Comparison of ENCODE assay signal across 8 cellular contexts in the genomic region with DNA sequence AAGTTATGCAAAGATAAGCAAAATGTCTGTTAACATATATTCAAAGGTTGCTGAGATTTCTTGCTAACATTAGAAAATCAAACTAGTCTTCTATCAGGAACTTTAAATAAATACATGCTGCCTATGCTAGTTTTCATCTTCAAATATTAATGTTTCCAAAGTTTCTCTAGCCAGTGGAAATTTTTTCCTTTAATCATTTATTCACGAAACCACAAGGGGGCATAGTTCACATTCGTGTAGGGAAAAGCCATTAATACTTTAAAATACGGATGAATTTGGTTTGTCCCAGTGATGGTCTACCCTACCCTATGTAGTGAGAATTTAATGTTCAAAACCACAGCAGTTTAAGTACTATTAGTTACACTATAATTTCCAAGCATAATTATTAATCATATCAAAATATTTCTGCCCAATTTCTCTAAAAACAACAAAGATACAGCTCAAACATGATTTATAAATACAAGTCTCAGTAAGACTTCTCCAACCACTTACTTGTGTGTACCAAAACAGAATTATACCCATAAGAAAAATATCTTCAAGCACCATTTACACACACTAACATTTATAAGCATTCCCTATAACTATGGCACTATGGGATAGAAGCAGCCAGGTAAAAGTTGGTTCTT. TPM values are rescaled to one million over a fixed set of nuclear protein-coding genes. Genes with fewer than 3 reads are reported as not detected.
A peak's percentile ranks its signal among the peaks of the same experiment; 100 is the strongest.
DNase-seq lines count a peak whose midpoint lies in the region; ATAC-seq, FAIRE-seq and TF ChIP-seq lines count a peak whose summit lies in the region.

No MANE protein-coding gene starts in this region.

- FAIRE-seq in kidney (lab: Jason Lieb, UNC), result peak; percentile 80

- H3K4me3 ChIP-seq in BJ (ENCODE audit: low read depth, low read length) (no peak overlapping the region), WERI-Rb-1 (ENCODE audit: low read depth, low read length) (no peak overlapping the region), kidney (ENCODE audit: low read length in 2 of 2) (no peak overlapping the region)

- TF ChIP-seq CTCF in BJ (IDR thresholded peaks at IDR 0.05; ENCODE audit: insufficient read depth, low read depth, low read length), result peak; percentile 37
- 0 out of 2 replicates have a peak, but pooled peaks have one; percentile 3 for TF ChIP-seq CTCF in WERI-Rb-1 (IDR thresholded peaks at IDR 0.05; ENCODE audit: low read depth, low read length)
- TF ChIP-seq CTCF in kidney (IDR thresholded peaks at IDR 0.05; ENCODE audit: borderline replicate concordance, extremely low read depth, insufficient read depth), result peak; percentile 25

- ATAC-seq in GM19035 (IDR thresholded peaks at IDR 0.05; ENCODE audit: unreplicated experiment), result no peak
- no peak for ATAC-seq in GM21390 (IDR thresholded peaks at IDR 0.05; ENCODE audit: unreplicated experiment)

- no peaks in the 10 kb centered on the region for H3K27me3 ChIP-seq in BJ (ENCODE audit: control insufficient read depth, insufficient read depth, low read length)
- H3K27me3 ChIP-seq in WERI-Rb-1 (ENCODE audit: insufficient read depth, low read depth, severe bottlenecking), result no peaks in the 10 kb centered on the region

- H3K27ac ChIP-seq in WERI-Rb-1 (no peak overlapping the region), kidney (ENCODE audit: low read depth in 2 of 2, low read length in 2 of 2) (no peak overlapping the region)

- peaks cover 7% of the 10 kb centered on the region; the same call in 1 of the 2 replicates for H3K36me3 ChIP-seq in BJ (ENCODE audit: control insufficient read depth, insufficient read depth, low read length)
- H3K36me3 ChIP-seq in WERI-Rb-1, result peaks cover 10% of the 10 kb centered on the region
- H3K36me3 ChIP-seq in kidney (ENCODE audit: control insufficient read depth in 1 of 2, insufficient read depth in 2 of 2, low read length in 2 of 2), result peaks cover 0 to 2% of the 10 kb centered on the region in 2 donors

- POLR2A ChIA-PET in BJ (lab: Charles Lee) (no interaction called here), HEK293T (lab: Yijun Ruan, JAX) (interaction anchor here (1.4 kb wide), 1 partner anchor 54 kb away, joined by 4 read pairs; no protein-coding TSS in a partner anchor)

- H3K4me1 ChIP-seq in kidney (ENCODE audit: control insufficient read depth in 1 of 2, insufficient read depth in 1 of 2, low read depth in 1 of 2, low read length in 2 of 2), result peaks cover 0 to 2% of the 10 kb centered on the region in 2 donors

- H3K9me3 ChIP-seq in WERI-Rb-1 (ENCODE audit: severe bottlenecking) (no peaks in the 10 kb centered on the region), kidney (ENCODE audit: control insufficient read depth in 1 of 2, low read length in 2 of 2) (no peaks in the 10 kb centered on the region)

- intact Hi-C loops in kidney (cut with DNase I), result loop anchor here (10.0 kb wide), 1 partner anchor 478 kb away; no protein-coding TSS in a partner anchor

- H3K9ac ChIP-seq in kidney (ENCODE audit: low read length in 2 of 2), result no peak overlapping the region

- DNase-seq in BJ (ENCODE audit: low read depth) (no peak), HEK293T (ENCODE audit: extremely low spot score) (peak; percentile 27), WERI-Rb-1 (no peak), kidney (no peak), HK-2 (ENCODE audit: unreplicated experiment) (no peak), NCI-H345 (lab: John Stamatoyannopoulos, UW) (no peak)

- CTCF ChIA-PET in BJ (lab: Yijun Ruan, JAX), result interaction anchor here (0.8 to 1.9 kb wide), 13 partner anchors 11 to 490 kb away, joined by 3 to 10 read pairs (median 4); no protein-coding TSS in a partner anchor
- CTCF ChIA-PET in HEK293T (lab: Yijun Ruan, JAX), result interaction anchor here (0.9 to 1.0 kb wide), 4 partner anchors 15 to 333 kb away, joined by 3 to 4 read pairs (median 3); no protein-coding TSS in a partner anchor

TF ChIP-seq in HEK293T, 16 proteins besides CTCF, POLR2A, EP300 and RAD21:
- TF ChIP-seq FOXM1 (IDR thresholded peaks at IDR 0.05; ENCODE audit: borderline replicate concordance), result no peak
- no peak for TF ChIP-seq LEF1 (IDR thresholded peaks at IDR 0.05; ENCODE audit: borderline replicate concordance)
- no peak for TF ChIP-seq NFRKB (IDR thresholded peaks at IDR 0.05)
TF ChIP-seq in HEK293T: peak in this region for 0.

RNA-seq across cellular contexts. Expression of a gene that starts 16.2 kb away (rescaled TPM):
- polyA plus RNA-seq in BJ (2011; rRNA removed) (0.64 and 1.2 TPM in 2 replicates), kidney (ENCODE audit: insufficient read depth, low read depth, low replicate concordance) (3.4 TPM)
- polyA minus RNA-seq in BJ (2011; rRNA and poly(A)+ RNA removed), result 0.57 and 1.3 TPM in 2 replicates
- 5.5 TPM for total RNA-seq in kidney

RNA-seq across cellular contexts. Expression of a gene that starts 16.3 kb away (rescaled TPM):
- polyA plus RNA-seq in BJ (2011; rRNA removed) (10.4 and 19.8 TPM in 2 replicates), kidney (ENCODE audit: insufficient read depth, low read depth, low replicate concordance) (9.2 TPM)
- polyA minus RNA-seq in BJ (2011; rRNA and poly(A)+ RNA removed), result 13.4 and 16.4 TPM in 2 replicates
- 25.1 TPM for total RNA-seq in kidney
